Comparison of ENCODE assay signal across 8 cellular contexts in the genomic region with DNA sequence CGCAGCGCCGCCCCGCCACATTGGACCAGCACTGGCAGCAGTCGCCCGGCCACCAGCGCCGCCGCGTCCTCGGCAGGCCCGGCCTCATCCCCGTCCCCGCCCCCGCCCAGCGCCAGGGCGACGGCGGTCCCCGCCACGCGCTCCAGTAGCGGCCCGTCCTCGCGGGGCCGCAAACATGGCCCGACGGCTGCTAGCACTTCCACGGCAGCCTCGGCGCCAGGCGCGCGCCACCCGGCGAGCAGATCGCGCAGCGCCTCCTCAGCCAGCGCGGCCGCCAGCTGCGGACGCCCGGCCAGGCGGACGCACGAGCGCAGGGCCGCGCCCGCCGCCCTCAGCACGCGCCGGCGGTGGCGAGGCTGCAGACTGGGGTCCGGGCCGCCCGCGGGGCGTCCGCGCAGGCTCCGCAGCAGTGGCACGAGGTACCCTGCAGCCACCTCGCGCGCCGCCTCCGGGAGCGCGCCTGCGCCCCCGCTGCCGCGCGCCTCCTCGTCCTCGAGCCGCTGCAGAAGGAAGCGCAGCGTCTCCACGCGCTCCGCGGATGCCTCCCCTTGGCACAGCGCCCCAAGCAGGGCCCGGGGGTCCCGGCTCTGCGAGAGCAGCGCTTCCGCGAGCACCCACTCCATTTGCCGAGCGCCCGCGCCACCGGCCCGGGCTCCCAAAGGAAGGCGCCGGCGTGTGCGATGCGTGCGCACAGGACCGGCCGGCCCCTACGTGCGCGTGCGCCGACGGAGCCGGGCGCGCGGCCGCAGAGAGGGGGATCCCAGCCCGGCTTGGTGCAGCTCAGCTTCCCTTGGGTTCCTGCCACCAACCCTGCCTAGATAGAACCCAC. TPM values are rescaled to one million over a fixed set of nuclear protein-coding genes. Genes with fewer than 3 reads are reported as not detected.
DNase-seq lines count a peak whose midpoint lies in the region; ATAC-seq and TF ChIP-seq lines count a peak whose summit lies in the region.

A gene with protein sequence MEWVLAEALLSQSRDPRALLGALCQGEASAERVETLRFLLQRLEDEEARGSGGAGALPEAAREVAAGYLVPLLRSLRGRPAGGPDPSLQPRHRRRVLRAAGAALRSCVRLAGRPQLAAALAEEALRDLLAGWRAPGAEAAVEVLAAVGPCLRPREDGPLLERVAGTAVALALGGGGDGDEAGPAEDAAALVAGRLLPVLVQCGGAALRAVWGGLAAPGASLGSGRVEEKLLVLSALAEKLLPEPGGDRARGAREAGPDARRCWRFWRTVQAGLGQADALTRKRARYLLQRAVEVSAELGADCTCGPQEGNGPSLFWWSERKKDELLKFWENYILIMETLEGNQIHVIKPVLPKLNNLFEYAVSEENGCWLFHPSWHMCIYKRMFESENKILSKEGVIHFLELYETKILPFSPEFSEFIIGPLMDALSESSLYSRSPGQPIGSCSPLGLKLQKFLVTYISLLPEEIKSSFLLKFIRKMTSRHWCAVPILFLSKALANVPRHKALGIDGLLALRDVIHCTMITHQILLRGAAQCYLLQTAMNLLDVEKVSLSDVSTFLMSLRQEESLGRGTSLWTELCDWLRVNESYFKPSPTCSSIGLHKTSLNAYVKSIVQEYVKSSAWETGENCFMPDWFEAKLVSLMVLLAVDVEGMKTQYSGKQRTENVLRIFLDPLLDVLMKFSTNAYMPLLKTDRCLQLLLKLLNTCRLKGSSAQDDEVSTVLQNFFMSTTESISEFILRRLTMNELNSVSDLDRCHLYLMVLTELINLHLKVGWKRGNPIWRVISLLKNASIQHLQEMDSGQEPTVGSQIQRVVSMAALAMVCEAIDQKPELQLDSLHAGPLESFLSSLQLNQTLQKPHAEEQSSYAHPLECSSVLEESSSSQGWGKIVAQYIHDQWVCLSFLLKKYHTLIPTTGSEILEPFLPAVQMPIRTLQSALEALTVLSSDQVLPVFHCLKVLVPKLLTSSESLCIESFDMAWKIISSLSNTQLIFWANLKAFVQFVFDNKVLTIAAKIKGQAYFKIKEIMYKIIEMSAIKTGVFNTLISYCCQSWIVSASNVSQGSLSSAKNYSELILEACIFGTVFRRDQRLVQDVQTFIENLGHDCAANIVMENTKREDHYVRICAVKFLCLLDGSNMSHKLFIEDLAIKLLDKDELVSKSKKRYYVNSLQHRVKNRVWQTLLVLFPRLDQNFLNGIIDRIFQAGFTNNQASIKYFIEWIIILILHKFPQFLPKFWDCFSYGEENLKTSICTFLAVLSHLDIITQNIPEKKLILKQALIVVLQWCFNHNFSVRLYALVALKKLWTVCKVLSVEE (N-terminal part only) (minus strand): TSS at position 699 of the 829 bp plus-strand sequence. CDS start 76 bp downstream, at position 623.

- peak within 1 kb of the TSS; percentile 70 to 87 (median 80) for H3K4me3 ChIP-seq in BLaER1 treated with 17β-estradiol and CSF1 and Interleukin-3, amounts not matched to agents 10 nM and 100 nM
- H3K4me3 ChIP-seq in right lobe of liver: peak within 1 kb of the TSS; percentile 75 to 86 (median 83)

- no peaks in the 10 kb centered on the region; a peak in 1 of 22 replicates for H3K36me3 ChIP-seq in BLaER1 treated with 17β-estradiol and CSF1 and Interleukin-3, amounts not matched to agents 10 nM and 100 nM
- H3K36me3 ChIP-seq in right lobe of liver: no peaks in the 10 kb centered on the region

- peak within 1 kb of the TSS; percentile 83 to 96 (median 92) for H3K9ac ChIP-seq in BLaER1 treated with 17β-estradiol and CSF1 and Interleukin-3, amounts not matched to agents 10 nM and 100 nM

- no CpG with 5 or more reads among the region's 122 CpGs for WGBS in right lobe of liver (ENCODE audit: insufficient coverage, low coverage, low lambda C conversion rate, missing lambda C conversion rate)

- H3K27ac ChIP-seq in BLaER1 treated with 17β-estradiol and CSF1 and Interleukin-3, amounts not matched to agents 10 nM and 100 nM: peak within 1 kb of the TSS; percentile 68 to 94 (median 91)
- peak within 1 kb of the TSS; percentile 69 to 89 (median 77) for H3K27ac ChIP-seq in right lobe of liver

- H4K20me1 ChIP-seq in BLaER1 treated with 17β-estradiol and CSF1 and Interleukin-3, amounts not matched to agents 10 nM and 100 nM: peaks cover 0 to 19% (median 0%) of the 10 kb centered on the region in 11 experiments; a peak in 6 of 22 replicates

- intact Hi-C loops in right lobe of liver (cut with DNase I): no loop called here

- peak; percentile 57 for ATAC-seq in HG03378 (IDR thresholded peaks at IDR 0.05; ENCODE audit: unreplicated experiment)
- ATAC-seq in right lobe of liver: peak; percentile 80 to 86 (median 82)

- DNase-seq in NCI-H524 (lab: John Stamatoyannopoulos, UW): peak; percentile 51 to 80
- DNase-seq in activated CD4-positive, alpha-beta T cell treated with anti-CD3 and anti-CD28 coated beads, Interleukin-2, amount 50 U/mL, for 1 hour: peak; percentile 68
- DNase-seq in dermis blood vessel endothelial cell: peak; percentile 86
- DNase-seq in right lobe of liver: peak; percentile 75 to 80 (median 79)
- peak; percentile 71 to 75 for DNase-seq in stimulated activated CD4-positive, alpha-beta T cell treated with anti-CD3 and anti-CD28 coated beads, Interleukin-4, amount 100 ng/mL, for 4 hours

- peak within 1 kb of the TSS; percentile 85 to 98 (median 93) for H3K4me2 ChIP-seq in BLaER1 treated with 17β-estradiol and CSF1 and Interleukin-3, amounts not matched to agents 10 nM and 100 nM

- H3K9me3 ChIP-seq in BLaER1 treated with 17β-estradiol and CSF1 and Interleukin-3, amounts not matched to agents 10 nM and 100 nM (replicated peaks in 1 of 11): no peaks in the 10 kb centered on the region
- H3K9me3 ChIP-seq in right lobe of liver: no peaks in the 10 kb centered on the region

- peaks cover 40 to 51% (median 48%) of the 10 kb centered on the region in 10 experiments for H3K4me1 ChIP-seq in BLaER1 treated with 17β-estradiol and CSF1 and Interleukin-3, amounts not matched to agents 10 nM and 100 nM
- peaks cover 0 to 10% (median 0%) of the 10 kb centered on the region in 4 donors for H3K4me1 ChIP-seq in right lobe of liver

- TF ChIP-seq POLR2A in GM19193 (IDR thresholded peaks at IDR 0.05; ENCODE audit: extremely low read depth, insufficient read depth, insufficient read length) (peak; percentile 77), right lobe of liver (IDR thresholded peaks at IDR 0.05) (peak; percentile 70)

- TF ChIP-seq CTCF in right lobe of liver (IDR thresholded peaks at IDR 0.05): peak in 2 of 4 donors; percentile 26 to 38

- H3K27me3 ChIP-seq in BLaER1 treated with 17β-estradiol and CSF1 and Interleukin-3, amounts not matched to agents 10 nM and 100 nM: no peaks in the 10 kb centered on the region
- H3K27me3 ChIP-seq in right lobe of liver: no peaks in the 10 kb centered on the region

RNA-seq across cellular contexts. Expression of the gene that starts here (rescaled TPM):
- 16.7 and 23.3 TPM in 2 replicates for total RNA-seq in dermis blood vessel endothelial cell
- total RNA-seq in right lobe of liver: 10 to 100 TPM in 2 of 6 experiments, 1 to 10 TPM in 4; 7.2 to 16.7 (median 8.0) TPM

Comparison
In these comparisons a context has a peak if more than half of its experiments do, and no peak if none do; other contexts are left out.
1. Peak in every context shown above with its lines: DNase-seq, ATAC-seq, H3K4me3 ChIP-seq and H3K27ac ChIP-seq.